In the genomic region with DNA sequence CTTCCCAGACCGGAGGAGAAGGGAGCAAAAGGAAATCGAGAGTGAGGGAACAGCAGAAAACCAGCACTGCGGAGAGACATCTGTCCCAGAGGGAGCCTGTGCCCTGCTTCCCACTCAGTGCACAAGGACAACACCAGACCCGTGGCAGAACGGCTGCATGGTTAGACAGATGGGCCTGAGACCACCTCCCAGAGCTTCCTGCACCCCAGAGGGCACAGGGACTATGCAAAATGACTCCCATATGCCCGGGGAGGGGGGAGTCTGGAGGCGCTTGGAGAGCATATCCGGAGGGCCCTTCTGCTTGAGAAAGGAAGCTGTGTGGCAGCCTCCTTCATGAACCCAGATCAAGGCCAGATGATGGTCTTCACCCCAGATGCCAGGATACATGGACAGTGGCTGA, we compare ENCODE assay signal across 34 cellular contexts. TPM values are rescaled to one million over a fixed set of nuclear protein-coding genes. Genes with fewer than 3 reads are reported as not detected.
"Had no signal": no experiment of that assay in that cellular context is flagged by ENCODE, and none has a peak within 500 bp of the region (broad histone marks: within the 10 kb centered on the region; RNA-seq: fewer than 3 reads in every experiment).

No MANE protein-coding gene starts in this region.

- H3K9me3 ChIP-seq: esophagus muscularis mucosa, gastrocnemius medialis had no signal

- H3K4me3 ChIP-seq: coronary artery had no signal

- H3K27ac ChIP-seq: brain microvascular endothelial cell, coronary artery, esophagus muscularis mucosa, foreskin keratinocyte, gastrocnemius medialis had no signal

- H3K4me1 ChIP-seq: gastrocnemius medialis had no signal

- H3K9me3 Mint-ChIP-seq: activated CD4-positive, alpha-beta memory T cell treated with anti-CD3 and anti-CD28 coated beads, Interleukin-2, amount 10 ng/mL, durations not matched to agents 7 days and 5 days; activated CD4-positive, alpha-beta T cell treated with anti-CD3 and anti-CD28 coated beads, Interleukin-2, amount 10 ng/mL, durations not matched to agents 7 days and 5 days; activated T-cell treated with anti-CD3 and anti-CD28 coated beads, Interleukin-2, amount 50 U/mL, for 4 hours; central memory CD8-positive, alpha-beta T cell; dendritic cell treated with granulocyte-macrophage colony-stimulating factor and Interleukin-4, amounts not matched to agents 40 ng/mL and 50 ng/mL, for 4 days; T-helper 2 cell treated with Interferon-gamma antibody and Interleukin-4, amounts not matched to agents 5 μg/mL and 100 μg/mL, for 36 hours had no signal

- H3K36me3 ChIP-seq: brain microvascular endothelial cell, esophagus muscularis mucosa, gastrocnemius medialis had no signal

- DNase-seq: activated CD4-positive, alpha-beta memory T cell treated with anti-CD3 and anti-CD28 coated beads, Interleukin-2, amount 10 ng/mL, durations not matched to agents 7 days and 5 days; activated CD4-positive, alpha-beta T cell treated with anti-CD3 and anti-CD28 coated beads for 36 hours; activated CD4-positive, alpha-beta T cell treated with anti-CD3 and anti-CD28 coated beads, Interleukin-2, amount 10 ng/mL, durations not matched to agents 7 days and 5 days; activated CD4-positive, alpha-beta T cell treated with anti-CD3 and anti-CD28 coated beads, Interleukin-2, amount 50 U/mL, for 4 hours; activated CD4-positive, CD25-positive, alpha-beta regulatory T cell; activated CD4-positive, CD25-positive, alpha-beta regulatory T cell treated with anti-CD3 and anti-CD28 coated beads, Interleukin-2, amount 50 U/mL, for 72 hours; activated CD8-positive, alpha-beta memory T cell treated with anti-CD3 and anti-CD28 coated beads for 24 hours; activated effector memory CD4-positive, alpha-beta T cell treated with Interleukin-2 at 50 U/mL for 16 hours; activated gamma-delta T cell treated with Interleukin-2 at 50 U/mL for 16 hours; activated naive CD4-positive, alpha-beta T cell treated with anti-CD3 and anti-CD28 coated beads, Interleukin-2, amount 50 U/mL, for 16 hours; activated naive CD4-positive, alpha-beta T cell treated with Interleukin-2 at 50 U/mL for 16 hours; activated T-cell treated with anti-CD3 and anti-CD28 coated beads, Interleukin-2, amount 50 U/mL, for 4 hours; amniotic stem cell; anterior cingulate cortex; brain microvascular endothelial cell; dorsolateral prefrontal cortex; effector memory CD4-positive, alpha-beta T cell; erythroblast; foreskin keratinocyte; gastrocnemius medialis; T-helper 1 cell; T-helper 17 cell; T1000 had no signal

- ATAC-seq: activated CD4-positive, alpha-beta T cell treated with anti-CD3 and anti-CD28 coated beads for 36 hours; activated T-cell treated with anti-CD3 and anti-CD28 coated beads, Interleukin-2, amount 50 U/mL, for 4 hours; activated T-helper 17 cell treated with anti-CD3 and anti-CD28 coated beads, Interleukin-2, amount 50 U/mL, for 72 hours; gastrocnemius medialis; T-helper 17 cell had no signal

- H3K36me3 Mint-ChIP-seq: activated naive CD8-positive, alpha-beta T cell had no signal

- H3K4me1 Mint-ChIP-seq: activated T-helper 17 cell treated with anti-CD3 and anti-CD28 coated beads, Interleukin-2, amount 50 U/mL, for 72 hours; central memory CD8-positive, alpha-beta T cell had no signal

- H3K4me3 Mint-ChIP-seq: activated CD4-positive, alpha-beta memory T cell treated with anti-CD3 and anti-CD28 coated beads, Interleukin-2, amount 10 ng/mL, durations not matched to agents 7 days and 5 days; activated CD4-positive, alpha-beta T cell treated with anti-CD3 and anti-CD28 coated beads for 36 hours; activated CD4-positive, alpha-beta T cell treated with anti-CD3 and anti-CD28 coated beads, Interleukin-2, amount 10 ng/mL, durations not matched to agents 7 days and 5 days; activated T-cell treated with anti-CD3 and anti-CD28 coated beads, Interleukin-2, amount 50 U/mL, for 4 hours; central memory CD8-positive, alpha-beta T cell; dendritic cell treated with granulocyte-macrophage colony-stimulating factor and Interleukin-4, amounts not matched to agents 40 ng/mL and 50 ng/mL, for 4 days; T-helper 2 cell treated with Interferon-gamma antibody and Interleukin-4, amounts not matched to agents 5 μg/mL and 100 μg/mL, for 36 hours had no signal

- H3K27ac Mint-ChIP-seq: activated CD4-positive, alpha-beta memory T cell treated with anti-CD3 and anti-CD28 coated beads, Interleukin-2, amount 10 ng/mL, durations not matched to agents 7 days and 5 days; activated CD4-positive, alpha-beta T cell treated with anti-CD3 and anti-CD28 coated beads for 36 hours; activated CD4-positive, alpha-beta T cell treated with anti-CD3 and anti-CD28 coated beads, Interleukin-2, amount 10 ng/mL, durations not matched to agents 7 days and 5 days; activated naive CD8-positive, alpha-beta T cell; activated T-helper 17 cell treated with anti-CD3 and anti-CD28 coated beads, Interleukin-2, amount 50 U/mL, for 72 hours; dendritic cell treated with granulocyte-macrophage colony-stimulating factor and Interleukin-4, amounts not matched to agents 40 ng/mL and 50 ng/mL, for 4 days; T-helper 17 cell; T-helper 2 cell treated with Interferon-gamma antibody and Interleukin-4, amounts not matched to agents 5 μg/mL and 100 μg/mL, for 36 hours had no signal

RNA-seq across cellular contexts. Expression of a gene that starts 26.6 kb away (rescaled TPM):
- total RNA-seq: activated CD4-positive, alpha-beta memory T cell treated with anti-CD3 and anti-CD28 coated beads, Interleukin-2, amount 10 ng/mL, durations not matched to agents 7 days and 5 days; activated CD4-positive, alpha-beta T cell treated with anti-CD3 and anti-CD28 coated beads for 36 hours; activated CD4-positive, alpha-beta T cell treated with anti-CD3 and anti-CD28 coated beads, Interleukin-2, amount 10 ng/mL, durations not matched to agents 7 days and 5 days; activated T-cell treated with anti-CD3 and anti-CD28 coated beads, Interleukin-2, amount 50 U/mL, for 4 hours; activated T-helper 17 cell treated with anti-CD3 and anti-CD28 coated beads, Interleukin-2, amount 50 U/mL, for 72 hours; astrocyte; bronchial epithelial cell; cardiac septum; dorsolateral prefrontal cortex; esophagus muscularis mucosa; foreskin keratinocyte; gastrocnemius medialis; T-helper 17 cell had no signal
- polyA plus RNA-seq: adipose tissue had no signal
